ENCODE assay signal across 1 cellular context in the genomic region with DNA sequence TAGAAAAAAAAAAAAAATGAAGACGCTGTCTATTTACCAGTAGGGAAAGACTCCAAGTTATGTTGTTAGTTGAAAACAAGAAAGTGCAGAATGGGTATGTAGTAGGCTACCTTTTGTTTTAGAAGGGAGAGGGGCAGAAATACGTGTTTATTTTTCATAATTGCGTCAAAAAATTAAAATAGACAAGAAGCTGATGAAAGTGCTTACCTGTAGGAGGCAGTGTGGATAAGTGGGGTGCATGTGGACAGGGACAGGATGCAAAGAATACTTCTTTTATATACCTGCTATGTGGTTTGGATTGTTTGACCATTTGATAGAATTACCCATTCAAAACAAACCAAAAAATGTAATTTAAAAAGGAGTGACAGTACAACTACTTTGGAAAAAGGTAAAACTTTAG.
TF ChIP-seq lines count a peak whose summit lies in the region.

No MANE protein-coding gene starts in this region.

TF ChIP-seq in GM23338, 12 proteins besides CTCF, POLR2A, EP300 and RAD21 (continued from another document):
- TF ChIP-seq, protein P1, sequence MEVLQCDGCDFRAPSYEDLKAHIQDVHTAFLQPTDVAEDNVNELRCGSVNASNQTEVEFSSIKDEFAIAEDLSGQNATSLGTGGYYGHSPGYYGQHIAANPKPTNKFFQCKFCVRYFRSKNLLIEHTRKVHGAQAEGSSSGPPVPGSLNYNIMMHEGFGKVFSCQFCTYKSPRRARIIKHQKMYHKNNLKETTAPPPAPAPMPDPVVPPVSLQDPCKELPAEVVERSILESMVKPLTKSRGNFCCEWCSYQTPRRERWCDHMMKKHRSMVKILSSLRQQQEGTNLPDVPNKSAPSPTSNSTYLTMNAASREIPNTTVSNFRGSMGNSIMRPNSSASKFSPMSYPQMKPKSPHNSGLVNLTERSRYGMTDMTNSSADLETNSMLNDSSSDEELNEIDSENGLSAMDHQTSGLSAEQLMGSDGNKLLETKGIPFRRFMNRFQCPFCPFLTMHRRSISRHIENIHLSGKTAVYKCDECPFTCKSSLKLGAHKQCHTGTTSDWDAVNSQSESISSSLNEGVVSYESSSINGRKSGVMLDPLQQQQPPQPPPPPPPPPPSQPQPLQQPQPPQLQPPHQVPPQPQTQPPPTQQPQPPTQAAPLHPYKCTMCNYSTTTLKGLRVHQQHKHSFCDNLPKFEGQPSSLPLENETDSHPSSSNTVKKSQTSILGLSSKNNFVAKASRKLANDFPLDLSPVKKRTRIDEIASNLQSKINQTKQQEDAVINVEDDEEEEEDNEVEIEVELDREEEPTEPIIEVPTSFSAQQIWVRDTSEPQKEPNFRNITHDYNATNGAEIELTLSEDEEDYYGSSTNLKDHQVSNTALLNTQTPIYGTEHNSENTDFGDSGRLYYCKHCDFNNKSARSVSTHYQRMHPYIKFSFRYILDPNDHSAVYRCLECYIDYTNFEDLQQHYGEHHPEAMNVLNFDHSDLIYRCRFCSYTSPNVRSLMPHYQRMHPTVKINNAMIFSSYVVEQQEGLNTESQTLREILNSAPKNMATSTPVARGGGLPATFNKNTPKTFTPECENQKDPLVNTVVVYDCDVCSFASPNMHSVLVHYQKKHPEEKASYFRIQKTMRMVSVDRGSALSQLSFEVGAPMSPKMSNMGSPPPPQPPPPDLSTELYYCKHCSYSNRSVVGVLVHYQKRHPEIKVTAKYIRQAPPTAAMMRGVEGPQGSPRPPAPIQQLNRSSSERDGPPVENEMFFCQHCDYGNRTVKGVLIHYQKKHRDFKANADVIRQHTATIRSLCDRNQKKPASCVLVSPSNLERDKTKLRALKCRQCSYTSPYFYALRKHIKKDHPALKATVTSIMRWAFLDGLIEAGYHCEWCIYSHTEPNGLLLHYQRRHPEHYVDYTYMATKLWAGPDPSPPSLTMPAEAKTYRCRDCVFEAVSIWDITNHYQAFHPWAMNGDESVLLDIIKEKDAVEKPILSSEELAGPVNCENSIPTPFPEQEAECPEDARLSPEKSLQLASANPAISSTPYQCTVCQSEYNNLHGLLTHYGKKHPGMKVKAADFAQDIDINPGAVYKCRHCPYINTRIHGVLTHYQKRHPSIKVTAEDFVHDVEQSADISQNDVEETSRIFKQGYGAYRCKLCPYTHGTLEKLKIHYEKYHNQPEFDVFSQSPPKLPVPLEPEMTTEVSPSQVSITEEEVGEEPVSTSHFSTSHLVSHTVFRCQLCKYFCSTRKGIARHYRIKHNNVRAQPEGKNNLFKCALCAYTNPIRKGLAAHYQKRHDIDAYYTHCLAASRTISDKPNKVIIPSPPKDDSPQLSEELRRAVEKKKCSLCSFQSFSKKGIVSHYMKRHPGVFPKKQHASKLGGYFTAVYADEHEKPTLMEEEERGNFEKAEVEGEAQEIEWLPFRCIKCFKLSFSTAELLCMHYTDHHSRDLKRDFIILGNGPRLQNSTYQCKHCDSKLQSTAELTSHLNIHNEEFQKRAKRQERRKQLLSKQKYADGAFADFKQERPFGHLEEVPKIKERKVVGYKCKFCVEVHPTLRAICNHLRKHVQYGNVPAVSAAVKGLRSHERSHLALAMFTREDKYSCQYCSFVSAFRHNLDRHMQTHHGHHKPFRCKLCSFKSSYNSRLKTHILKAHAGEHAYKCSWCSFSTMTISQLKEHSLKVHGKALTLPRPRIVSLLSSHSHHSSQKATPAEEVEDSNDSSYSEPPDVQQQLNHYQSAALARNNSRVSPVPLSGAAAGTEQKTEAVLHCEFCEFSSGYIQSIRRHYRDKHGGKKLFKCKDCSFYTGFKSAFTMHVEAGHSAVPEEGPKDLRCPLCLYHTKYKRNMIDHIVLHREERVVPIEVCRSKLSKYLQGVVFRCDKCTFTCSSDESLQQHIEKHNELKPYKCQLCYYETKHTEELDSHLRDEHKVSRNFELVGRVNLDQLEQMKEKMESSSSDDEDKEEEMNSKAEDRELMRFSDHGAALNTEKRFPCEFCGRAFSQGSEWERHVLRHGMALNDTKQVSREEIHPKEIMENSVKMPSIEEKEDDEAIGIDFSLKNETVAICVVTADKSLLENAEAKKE (CRISPR knock-in tag; IDR thresholded peaks at IDR 0.05), result no peak
- TF ChIP-seq CREB1 (CRISPR knock-in tag; IDR thresholded peaks at IDR 0.05; ENCODE audit: low read depth) (no peak), STAT1 (IDR thresholded peaks at IDR 0.05; ENCODE audit: unreplicated experiment) (no peak), NANOG (IDR thresholded peaks at IDR 0.05; ENCODE audit: borderline replicate concordance) (no peak), ZNF114 (CRISPR knock-in tag; IDR thresholded peaks at IDR 0.05) (no peak), EZH2 (IDR thresholded peaks at IDR 0.05; ENCODE audit: low read depth, unreplicated experiment) (no peak), POLR2AphosphoS5 (IDR thresholded peaks at IDR 0.05; ENCODE audit: low read depth) (no peak)
- TF ChIP-seq, protein P2, sequence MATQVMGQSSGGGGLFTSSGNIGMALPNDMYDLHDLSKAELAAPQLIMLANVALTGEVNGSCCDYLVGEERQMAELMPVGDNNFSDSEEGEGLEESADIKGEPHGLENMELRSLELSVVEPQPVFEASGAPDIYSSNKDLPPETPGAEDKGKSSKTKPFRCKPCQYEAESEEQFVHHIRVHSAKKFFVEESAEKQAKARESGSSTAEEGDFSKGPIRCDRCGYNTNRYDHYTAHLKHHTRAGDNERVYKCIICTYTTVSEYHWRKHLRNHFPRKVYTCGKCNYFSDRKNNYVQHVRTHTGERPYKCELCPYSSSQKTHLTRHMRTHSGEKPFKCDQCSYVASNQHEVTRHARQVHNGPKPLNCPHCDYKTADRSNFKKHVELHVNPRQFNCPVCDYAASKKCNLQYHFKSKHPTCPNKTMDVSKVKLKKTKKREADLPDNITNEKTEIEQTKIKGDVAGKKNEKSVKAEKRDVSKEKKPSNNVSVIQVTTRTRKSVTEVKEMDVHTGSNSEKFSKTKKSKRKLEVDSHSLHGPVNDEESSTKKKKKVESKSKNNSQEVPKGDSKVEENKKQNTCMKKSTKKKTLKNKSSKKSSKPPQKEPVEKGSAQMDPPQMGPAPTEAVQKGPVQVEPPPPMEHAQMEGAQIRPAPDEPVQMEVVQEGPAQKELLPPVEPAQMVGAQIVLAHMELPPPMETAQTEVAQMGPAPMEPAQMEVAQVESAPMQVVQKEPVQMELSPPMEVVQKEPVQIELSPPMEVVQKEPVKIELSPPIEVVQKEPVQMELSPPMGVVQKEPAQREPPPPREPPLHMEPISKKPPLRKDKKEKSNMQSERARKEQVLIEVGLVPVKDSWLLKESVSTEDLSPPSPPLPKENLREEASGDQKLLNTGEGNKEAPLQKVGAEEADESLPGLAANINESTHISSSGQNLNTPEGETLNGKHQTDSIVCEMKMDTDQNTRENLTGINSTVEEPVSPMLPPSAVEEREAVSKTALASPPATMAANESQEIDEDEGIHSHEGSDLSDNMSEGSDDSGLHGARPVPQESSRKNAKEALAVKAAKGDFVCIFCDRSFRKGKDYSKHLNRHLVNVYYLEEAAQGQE (IDR thresholded peaks at IDR 0.05; ENCODE audit: unreplicated experiment), result no peak
